2 cellular contexts compared by ENCODE assay signal in the genomic region with DNA sequence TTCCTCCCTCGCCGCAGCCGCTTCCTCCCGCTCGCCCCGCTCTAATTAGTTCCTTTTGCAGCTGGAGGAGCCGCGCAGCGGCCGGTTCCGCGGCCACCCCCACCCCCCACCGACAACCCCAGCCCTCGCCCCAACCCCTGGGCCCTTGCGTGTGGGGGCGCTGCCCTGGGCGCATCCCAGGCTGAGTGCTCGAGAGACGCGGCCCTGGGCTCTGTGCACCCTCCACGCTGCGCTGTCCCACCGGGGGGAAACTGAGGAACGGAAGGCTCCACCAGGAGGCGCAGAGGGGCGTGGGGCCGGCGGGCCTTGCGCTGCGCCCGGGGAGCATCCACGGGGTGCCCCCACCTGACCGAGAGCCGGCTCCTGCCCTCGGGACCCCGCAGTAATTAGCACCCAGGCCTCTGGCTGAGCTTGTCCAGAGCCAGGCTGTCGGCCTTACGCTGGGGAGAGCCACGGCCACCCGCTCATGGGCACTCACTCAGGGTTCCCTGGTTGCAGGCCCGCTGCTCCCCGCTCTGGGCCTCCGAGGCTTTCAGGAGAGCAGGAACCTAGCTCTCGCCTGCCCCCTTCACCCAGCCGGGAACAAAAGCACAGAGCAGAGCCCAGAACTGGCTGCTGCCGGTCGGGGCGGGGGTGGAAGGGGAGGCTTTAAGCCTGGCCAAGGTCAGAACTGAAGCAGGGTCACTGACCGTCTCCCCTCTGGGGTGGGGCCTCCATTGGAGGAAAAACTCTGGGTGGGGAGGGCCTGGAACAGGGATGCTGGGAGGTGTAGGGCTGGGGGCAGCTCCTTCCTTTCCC.
TF ChIP-seq lines count a peak whose summit lies in the region.

No MANE protein-coding gene starts in this region.

TF ChIP-seq in A549, 52 proteins besides CTCF, POLR2A, EP300 and RAD21 (continued from another document):
- no peak for TF ChIP-seq BCL3 (IDR thresholded peaks at IDR 0.05)
- no peak for TF ChIP-seq HEYL (CRISPR knock-in tag; IDR thresholded peaks at IDR 0.05)
- TF ChIP-seq MAFK (IDR thresholded peaks at IDR 0.05; ENCODE audit: partially characterized antibody), result no peak
- TF ChIP-seq CBX2 (IDR thresholded peaks at IDR 0.05; ENCODE audit: borderline replicate concordance, low read depth), result no peak
- no peak for TF ChIP-seq SMC3 (IDR thresholded peaks at IDR 0.05)
- no peak for TF ChIP-seq CBX8 (IDR thresholded peaks at IDR 0.05)
- no peak for TF ChIP-seq PHF8 (IDR thresholded peaks at IDR 0.05; ENCODE audit: borderline replicate concordance, low read depth)
- no peak for TF ChIP-seq HOXB5 (CRISPR knock-in tag; IDR thresholded peaks at IDR 0.05)
- TF ChIP-seq HES2 (IDR thresholded peaks at IDR 0.05), result no peak

TF ChIP-seq in SK-N-SH treated with all-trans-retinoic acid at 6 μM for 48 hours, 23 proteins besides CTCF, POLR2A, EP300 and RAD21 (continued from another document):
- TF ChIP-seq, protein P1, sequence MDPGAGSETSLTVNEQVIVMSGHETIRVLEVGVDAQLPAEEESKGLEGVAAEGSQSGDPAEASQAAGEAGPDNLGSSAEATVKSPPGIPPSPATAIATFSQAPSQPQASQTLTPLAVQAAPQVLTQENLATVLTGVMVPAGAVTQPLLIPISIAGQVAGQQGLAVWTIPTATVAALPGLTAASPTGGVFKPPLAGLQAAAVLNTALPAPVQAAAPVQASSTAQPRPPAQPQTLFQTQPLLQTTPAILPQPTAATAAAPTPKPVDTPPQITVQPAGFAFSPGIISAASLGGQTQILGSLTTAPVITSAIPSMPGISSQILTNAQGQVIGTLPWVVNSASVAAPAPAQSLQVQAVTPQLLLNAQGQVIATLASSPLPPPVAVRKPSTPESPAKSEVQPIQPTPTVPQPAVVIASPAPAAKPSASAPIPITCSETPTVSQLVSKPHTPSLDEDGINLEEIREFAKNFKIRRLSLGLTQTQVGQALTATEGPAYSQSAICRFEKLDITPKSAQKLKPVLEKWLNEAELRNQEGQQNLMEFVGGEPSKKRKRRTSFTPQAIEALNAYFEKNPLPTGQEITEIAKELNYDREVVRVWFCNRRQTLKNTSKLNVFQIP (CRISPR knock-in tag; IDR thresholded peaks at IDR 0.05; ENCODE audit: borderline replicate concordance, low read depth), result no peak
- TF ChIP-seq GLIS3 (CRISPR knock-in tag; IDR thresholded peaks at IDR 0.05) (no peak), ZFP3 (CRISPR knock-in tag; IDR thresholded peaks at IDR 0.05) (no peak), ZNF565 (CRISPR knock-in tag; conservative IDR thresholded peaks at IDR 0.05; ENCODE audit: low read depth) (no peak), PPARA (CRISPR knock-in tag; IDR thresholded peaks at IDR 0.05; ENCODE audit: borderline replicate concordance) (no peak), BACH2 (CRISPR knock-in tag; IDR thresholded peaks at IDR 0.05; ENCODE audit: borderline replicate concordance) (no peak), TSHZ2 (CRISPR knock-in tag; IDR thresholded peaks at IDR 0.05) (no peak), ESRRG (CRISPR knock-in tag; IDR thresholded peaks at IDR 0.05) (no peak)
TF ChIP-seq in SK-N-SH treated with all-trans-retinoic acid at 6 μM for 48 hours: peak in this region for 0.
